Comparison of ENCODE assay signal across 8 cellular contexts in the genomic region with DNA sequence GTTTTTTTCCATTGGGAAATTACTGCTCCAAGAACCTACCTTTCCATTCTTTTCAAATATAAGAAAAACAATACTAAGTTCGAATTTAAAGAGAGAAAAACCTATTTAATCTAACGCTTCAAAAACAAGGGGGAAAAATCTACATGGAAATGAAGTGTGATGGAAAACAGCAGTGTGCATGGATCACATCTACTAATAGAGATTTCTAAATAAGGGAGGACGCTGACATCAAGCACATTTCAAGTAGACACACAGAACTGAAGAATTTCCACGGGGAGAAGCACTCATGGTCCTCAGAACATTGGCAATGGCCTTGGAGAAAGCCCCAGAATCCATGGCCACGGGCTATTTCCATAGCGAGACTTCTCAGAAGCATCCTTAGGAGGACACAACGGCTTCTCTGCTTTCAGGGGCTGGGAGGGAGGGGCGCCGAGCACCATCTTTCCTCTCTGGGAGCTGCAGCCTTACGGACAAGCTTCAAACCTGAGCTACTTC. TPM values are rescaled to one million over a fixed set of nuclear protein-coding genes. Genes with fewer than 3 reads are reported as not detected.
DNase-seq lines count a peak whose midpoint lies in the region; ATAC-seq and TF ChIP-seq lines count a peak whose summit lies in the region.

No MANE protein-coding gene starts in this region.

- H3K4me1 ChIP-seq in thoracic aorta (ENCODE audit: control insufficient read depth in 1 of 2, low read depth in 2 of 2), result peaks cover 10 to 19% of the 10 kb centered on the region in 2 donors

- H3K9me3 Mint-ChIP-seq in activated T-cell treated with anti-CD3 and anti-CD28 coated beads, Interleukin-2, amount 50 U/mL, for 4 hours, result no peaks in the 10 kb centered on the region
- no peaks in the 10 kb centered on the region for H3K9me3 Mint-ChIP-seq in activated naive CD8-positive, alpha-beta T cell (ENCODE audit: low read depth)

- H3K4me3 Mint-ChIP-seq in activated T-cell treated with anti-CD3 and anti-CD28 coated beads, Interleukin-2, amount 50 U/mL, for 4 hours, result peak overlapping the region; percentile 97
- H3K4me3 Mint-ChIP-seq in activated naive CD8-positive, alpha-beta T cell, result peak overlapping the region; percentile 95

- H3K27ac Mint-ChIP-seq in activated naive CD8-positive, alpha-beta T cell, result peak overlapping the region; percentile 95

- H3K36me3 Mint-ChIP-seq in activated T-cell treated with anti-CD3 and anti-CD28 coated beads, Interleukin-2, amount 50 U/mL, for 4 hours (ENCODE audit: insufficient read depth), result peaks cover 29% of the 10 kb centered on the region
- H3K36me3 Mint-ChIP-seq in activated naive CD8-positive, alpha-beta T cell, result peaks cover 21% of the 10 kb centered on the region

- peak overlapping the region; percentile 92 to 99 for H3K27ac ChIP-seq in thoracic aorta

- TF ChIP-seq CTCF in kidney epithelial cell (IDR thresholded peaks at IDR 0.05; ENCODE audit: insufficient read depth, low read length, poor library complexity, severe bottlenecking) (no peak), thoracic aorta (IDR thresholded peaks at IDR 0.05) (no peak)

- H3K4me1 Mint-ChIP-seq in activated T-cell treated with anti-CD3 and anti-CD28 coated beads, Interleukin-2, amount 50 U/mL, for 4 hours (ENCODE audit: low read depth), result peaks cover 45% of the 10 kb centered on the region
- H3K4me1 Mint-ChIP-seq in activated naive CD8-positive, alpha-beta T cell (ENCODE audit: low read depth), result peaks cover 48% of the 10 kb centered on the region

- H3K27me3 ChIP-seq in kidney epithelial cell (ENCODE audit: control insufficient read depth, insufficient read depth, low read length), result no peaks in the 10 kb centered on the region
- H3K27me3 ChIP-seq in thoracic aorta (replicated peaks; ENCODE audit: insufficient read depth), result no peaks in the 10 kb centered on the region

- H3K36me3 ChIP-seq in kidney epithelial cell (ENCODE audit: control insufficient read depth, insufficient read depth, low read length) (no peaks in the 10 kb centered on the region), thoracic aorta (no peaks in the 10 kb centered on the region)

- H3K27me3 Mint-ChIP-seq in activated T-cell treated with anti-CD3 and anti-CD28 coated beads, Interleukin-2, amount 50 U/mL, for 4 hours (ENCODE audit: low read depth), result no peaks in the 10 kb centered on the region
- H3K27me3 Mint-ChIP-seq in activated naive CD8-positive, alpha-beta T cell, result no peaks in the 10 kb centered on the region

- no peak for DNase-seq in activated T-cell treated with anti-CD3 and anti-CD28 coated beads, Interleukin-2, amount 50 U/mL, for 4 hours
- DNase-seq in activated T-cell treated with anti-CD3 and anti-CD28 coated beads, Interleukin-2, amount 50 U/mL, for 48 hours, result no peak
- DNase-seq in kidney epithelial cell (ENCODE audit: low read depth) (no peak), thoracic aorta (ENCODE audit: low spot score) (no peak), NCI-H2107 (lab: John Stamatoyannopoulos, UW) (no peak), NCI-H2196 treated with DMSO at 0.1 percent for 48 hours (lab: John Stamatoyannopoulos, UW; ENCODE audit: unreplicated experiment) (no peak), DMS153 (lab: John Stamatoyannopoulos, UW) (no peak)

- H3K9me3 ChIP-seq in thoracic aorta, result no peaks in the 10 kb centered on the region

- H3K4me3 ChIP-seq in kidney epithelial cell (ENCODE audit: low read depth, low read length), result peak overlapping the region; percentile 90
- H3K4me3 ChIP-seq in thoracic aorta, result peak overlapping the region; percentile 99

- no peak for ATAC-seq in activated T-cell treated with anti-CD3 and anti-CD28 coated beads, Interleukin-2, amount 50 U/mL, for 4 hours
- ATAC-seq in thoracic aorta (ENCODE audit: insufficient number of reproducible peaks, low FRiP score, low read depth), result peak; percentile 45

RNA-seq across cellular contexts. Expression of gene TASOR, which starts 1.1 kb away (rescaled TPM):
- total RNA-seq in activated T-cell treated with anti-CD3 and anti-CD28 coated beads, Interleukin-2, amount 50 U/mL, for 4 hours, result 10 to 100 TPM; 44.8 to 51.1 (median 45.3) TPM
- total RNA-seq in kidney epithelial cell, result 34.0 and 35.0 TPM in 2 replicates
- total RNA-seq in thoracic aorta, result 10 to 100 TPM; 45.9 to 78.4 TPM
